In genomic region chr9:112762726-112763518, GRCh38 we compare ENCODE assay signal across 22 cellular contexts. TPM values are rescaled to one million over a fixed set of nuclear protein-coding genes. Genes with fewer than 3 reads are reported as not detected.
A peak's percentile ranks its signal among the peaks of the same experiment; 100 is the strongest.
DNase-seq lines count a peak whose midpoint lies in the region; ATAC-seq and TF ChIP-seq lines count a peak whose summit lies in the region.
"Had no signal": no experiment of that assay in that cellular context is flagged by ENCODE, and none has a peak within 500 bp of the region (broad histone marks: within the 10 kb centered on the region; RNA-seq: fewer than 3 reads in every experiment).

No MANE protein-coding gene starts in this region.

- no peak overlapping the region for H3K27ac ChIP-seq in endodermal cell (ENCODE audit: low read depth, low read length)
- H3K27ac ChIP-seq in testis, result no peak overlapping the region
- H3K27ac ChIP-seq: RWPE1 had no signal

- 0 out of 2 replicates have a peak, but pooled peaks have one; percentile 7 for TF ChIP-seq CTCF in HFFc6 (IDR thresholded peaks at IDR 0.05)
- TF ChIP-seq CTCF in endodermal cell (conservative IDR thresholded peaks at IDR 0.05), result peak; percentile 19
- TF ChIP-seq CTCF in type B pancreatic cell (conservative IDR thresholded peaks at IDR 0.05), result peak; percentile 19
- TF ChIP-seq CTCF in testis (IDR thresholded peaks at IDR 0.05), result no peak

- ATAC-seq in naive B cell (ENCODE audit: low read depth in 2 of 2) (peak in 1 of 2 donors; percentile 30), SK-N-SH treated with all-trans-retinoic acid at 6 μM for 48 hours (no peak)

- H3K36me3 Mint-ChIP-seq in HFFc6 (ENCODE audit: low read depth), result peaks cover 13% of the 10 kb centered on the region
- H3K36me3 Mint-ChIP-seq in endodermal cell (ENCODE audit: low read depth), result peaks cover 4% of the 10 kb centered on the region
- peaks cover 7 to 13% of the 10 kb centered on the region in 2 donors for H3K36me3 Mint-ChIP-seq in naive B cell
- H3K36me3 Mint-ChIP-seq in type B pancreatic cell, result peaks cover 9% of the 10 kb centered on the region

- H3K9me3 Mint-ChIP-seq in HFFc6, result peaks cover 7% of the 10 kb centered on the region; the same call in 1 of the 2 replicates
- peaks cover 7% of the 10 kb centered on the region for H3K9me3 Mint-ChIP-seq in endodermal cell
- H3K9me3 Mint-ChIP-seq in naive B cell, result peaks cover 0 to 9% (median 4%) of the 10 kb centered on the region in 7 donors
- peaks cover 10% of the 10 kb centered on the region for H3K9me3 Mint-ChIP-seq in type B pancreatic cell

- H3K27me3 Mint-ChIP-seq in HFFc6 (ENCODE audit: insufficient read depth) (peaks cover 1% of the 10 kb centered on the region), endodermal cell (ENCODE audit: insufficient read depth) (no peaks in the 10 kb centered on the region), naive B cell (no peaks in the 10 kb centered on the region), type B pancreatic cell (no peaks in the 10 kb centered on the region)

- intact Hi-C loops in testis (cut with DNase I; ENCODE audit: low total_unique reads), result no loop called here

- TF ChIP-seq POLR2A in testis (IDR thresholded peaks at IDR 0.05), result no peak

- H3K27me3 ChIP-seq in endodermal cell (ENCODE audit: control insufficient read depth, insufficient read depth, low read length, poor library complexity, severe bottlenecking) (no peaks in the 10 kb centered on the region), testis (no peaks in the 10 kb centered on the region)
- H3K27me3 ChIP-seq: BE2C had no signal

- no peak for DNase-seq in HFFc6
- no peak for DNase-seq in endodermal cell
- no peak for DNase-seq in naive B cell
- DNase-seq in type B pancreatic cell (ENCODE audit: extremely low spot score, unreplicated experiment), result no peak
- DNase-seq in testis, result no peak
- no peak for DNase-seq in ecto neural progenitor cell (ENCODE audit: low spot score)
- DNase-seq: BE2C, Calu3, DMS79 treated with DMSO at 0.1 percent for 48 hours, H7, KG1, MM.1S, NCI-H1048, NCI-H1417, NCI-H1694 treated with DMSO at 0.1 percent for 48 hours, NCI-H2081, NCI-H226, NCI-H510A, SHP77 had no signal

- H3K27ac Mint-ChIP-seq in HFFc6, result no peak overlapping the region
- H3K27ac Mint-ChIP-seq in endodermal cell, result no peak overlapping the region
- H3K27ac Mint-ChIP-seq in naive B cell, result peak overlapping the region in 4 of 6 donors; percentile 42 to 78 (median 66)
- H3K27ac Mint-ChIP-seq in type B pancreatic cell, result no peak overlapping the region

- 90 to 94% methylated on average over 9 to 13 of the region's 13 CpGs for WGBS in endodermal cell (ENCODE audit: insufficient coverage in 1 of 2, insufficient read length in 1 of 2), 2 experiments
- 83 to 94% methylated on average over 13 of the region's 13 CpGs for WGBS in testis, 2 donors

- peaks cover 48% of the 10 kb centered on the region for H3K4me1 Mint-ChIP-seq in HFFc6 (ENCODE audit: low read depth)
- H3K4me1 Mint-ChIP-seq in endodermal cell, result peaks cover 22% of the 10 kb centered on the region
- H3K4me1 Mint-ChIP-seq in naive B cell, result peaks cover 50 to 57% (median 56%) of the 10 kb centered on the region in 3 donors
- peaks cover 11% of the 10 kb centered on the region for H3K4me1 Mint-ChIP-seq in type B pancreatic cell (ENCODE audit: unreplicated experiment)

- H3K4me3 Mint-ChIP-seq in HFFc6 (no peak overlapping the region), endodermal cell (no peak overlapping the region), naive B cell (peak overlapping the region in 5 of 8 donors; percentile 23 to 82 (median 53)), type B pancreatic cell (no peak overlapping the region)
- H3K4me3 Mint-ChIP-seq: CD14-positive monocyte had no signal

- H3K4me3 ChIP-seq in endodermal cell (ENCODE audit: low read length), result no peak overlapping the region
- no peak overlapping the region for H3K4me3 ChIP-seq in testis

- no peak overlapping the region for H3K9ac ChIP-seq in endodermal cell (ENCODE audit: extremely low read depth, low read length, poor library complexity, severe bottlenecking)

- H3K4me1 ChIP-seq in endodermal cell (ENCODE audit: control insufficient read depth, insufficient read depth, low read length), result peaks cover 3% of the 10 kb centered on the region
- H3K4me1 ChIP-seq in testis, result peaks cover 6% of the 10 kb centered on the region
- H3K4me1 ChIP-seq: BE2C had no signal

- peaks cover 10% of the 10 kb centered on the region for H3K9me3 ChIP-seq in endodermal cell (ENCODE audit: control insufficient read depth, low read length)
- H3K9me3 ChIP-seq in testis, result no peaks in the 10 kb centered on the region
- H3K9me3 ChIP-seq: BE2C had no signal

- H3K36me3 ChIP-seq in endodermal cell (ENCODE audit: control insufficient read depth, insufficient read depth, low read length), result no peaks in the 10 kb centered on the region
- H3K36me3 ChIP-seq in testis (ENCODE audit: low read depth, missing control alignments), result no peaks in the 10 kb centered on the region
- H3K36me3 ChIP-seq: BE2C had no signal

TF ChIP-seq in SK-N-SH treated with all-trans-retinoic acid at 6 μM for 48 hours, 23 proteins besides CTCF, POLR2A, EP300 and RAD21:
- no peak for TF ChIP-seq ZNF70 (CRISPR knock-in tag; IDR thresholded peaks at IDR 0.05)

RNA-seq across cellular contexts. Expression of gene SNX30, which starts 12.4 kb away (rescaled TPM):
- total RNA-seq in HFFc6 (2021; fragmentation: NEBNext Ultra II Directional; extraction: Animal tissue kit (Norgen Biotek cat#: 25700)), result 10 to 100 TPM; 11.1 to 14.9 (median 13.9) TPM
- total RNA-seq in endodermal cell (10 to 100 TPM; 11.8 to 14.8 TPM), type B pancreatic cell (ENCODE audit: low replicate concordance) (7.7 and 10.6 TPM in 2 replicates), testis (10 to 100 TPM; 34.1 to 34.2 TPM)
- polyA plus RNA-seq in endodermal cell (2013, experiment 1 of 2), result 11.6 TPM
- polyA plus RNA-seq in endodermal cell (2013, experiment 2 of 2), result 13.8 TPM
- polyA plus RNA-seq in naive B cell (ENCODE audit: low read depth in 6 of 6) (1 to 10 TPM; 1.6 to 5.3 (median 4.5) TPM), testis (ENCODE audit: insufficient read depth, low read depth, low replicate concordance) (26.3 TPM)

RNA-seq across cellular contexts. Expression of gene INIP, which starts 45.0 kb away (rescaled TPM):
- 10 to 100 TPM; 23.6 to 26.8 (median 25.0) TPM for total RNA-seq in HFFc6 (2021; fragmentation: NEBNext Ultra II Directional; extraction: Animal tissue kit (Norgen Biotek cat#: 25700))
- total RNA-seq in endodermal cell, result 10 to 100 TPM; 16.1 to 19.3 TPM
- 21.9 TPM for polyA plus RNA-seq in endodermal cell (2013, experiment 1 of 2)
- 20.0 TPM for polyA plus RNA-seq in endodermal cell (2013, experiment 2 of 2)
- 10 to 100 TPM; 25.0 to 44.8 (median 38.2) TPM for polyA plus RNA-seq in naive B cell (ENCODE audit: low read depth in 6 of 6)
- total RNA-seq in type B pancreatic cell (ENCODE audit: low replicate concordance), result 30.5 and 34.5 TPM in 2 replicates
- total RNA-seq in testis, result 10 to 100 TPM; 18.5 to 21.7 TPM
- 16.1 TPM for polyA plus RNA-seq in testis (ENCODE audit: insufficient read depth, low read depth, low replicate concordance)

Comparison
In these comparisons a context has a peak if more than half of its experiments do, and no peak if none do; other contexts are left out.
1. H3K27ac Mint-ChIP-seq: peak in naive B cell (4 of 6); none in HFFc6 (single experiment), endodermal cell (single experiment) and type B pancreatic cell (single experiment).
2. H3K4me3 Mint-ChIP-seq: peak in naive B cell (5 of 8); none in HFFc6 (single experiment), endodermal cell (single experiment) and type B pancreatic cell (single experiment).
3. CTCF ChIP-seq: peak in HFFc6 (single experiment), endodermal cell (single experiment) and type B pancreatic cell (single experiment); none in testis (0 of 3).